1 cellular context compared by ENCODE assay signal in genomic region chr21:31289702-31290101, GRCh38.
TF ChIP-seq lines count a peak whose summit lies in the region.

No MANE protein-coding gene starts in this region.

TF ChIP-seq in GM12878, 131 proteins besides CTCF, POLR2A, EP300 and RAD21 (continued from another document):
- no peak for TF ChIP-seq PBX3 (IDR thresholded peaks at IDR 0.05; ENCODE audit: insufficient replicate concordance, low read depth, low read length)
- TF ChIP-seq CREM (IDR thresholded peaks at IDR 0.05; ENCODE audit: low read depth), result no peak
- TF ChIP-seq LARP7 (IDR thresholded peaks at IDR 0.05), result no peak
- no peak for TF ChIP-seq NR2C1 (IDR thresholded peaks at IDR 0.05)
- TF ChIP-seq CHD1 (IDR thresholded peaks at IDR 0.05; ENCODE audit: low read depth, low read length), result no peak
